Comparison of ENCODE assay signal across 1 cellular context in genomic region chr18:35071819-35072247, GRCh38.
TF ChIP-seq lines count a peak whose summit lies in the region.

No MANE protein-coding gene starts in this region.

TF ChIP-seq in GM12878, 131 proteins besides CTCF, POLR2A, EP300 and RAD21 (continued from another document):
- TF ChIP-seq REST (IDR thresholded peaks at IDR 0.05; ENCODE audit: low read depth, low read length), result no peak
- no peak for TF ChIP-seq ZBTB33 (IDR thresholded peaks at IDR 0.05)
